In genomic region chr19:13262450-13262849, GRCh38 we compare ENCODE assay signal across 8 cellular contexts.
DNase-seq lines count a peak whose midpoint lies in the region; ATAC-seq, FAIRE-seq and TF ChIP-seq lines count a peak whose summit lies in the region.

No MANE protein-coding gene starts in this region.

- DNase-seq in stimulated activated naive CD8-positive, alpha-beta T cell treated with anti-CD3 and anti-CD28 coated beads, Interleukin-15, Interleukin-2, amounts not matched to agents 100 U/mL and 50 U/mL, for 24 hours = no peak
- DNase-seq in NCI-H1694 treated with DMSO at 0.1 percent for 48 hours (lab: John Stamatoyannopoulos, UW) (peak; percentile 50), astrocyte of the spinal cord (ENCODE audit: low read depth, low spot score) (peak; percentile 60), keratinocyte (ENCODE audit: low read depth, low spot score) (no peak), type B pancreatic cell (ENCODE audit: extremely low spot score, unreplicated experiment) (no peak), T-helper 9 cell (no peak), NCI-H128 (lab: John Stamatoyannopoulos, UW; ENCODE audit: unreplicated experiment) (no peak)

- H3K9me1 ChIP-seq in keratinocyte (ENCODE audit: control insufficient read depth, extremely low read depth, insufficient read depth, low read length) = no peaks in the 10 kb centered on the region

- no peaks in the 10 kb centered on the region for H3K36me3 ChIP-seq in keratinocyte (ENCODE audit: control insufficient read depth in 2 of 2, extremely low read depth in 1 of 2, insufficient read depth in 2 of 2, low read length in 2 of 2)

- H3K4me1 ChIP-seq in keratinocyte (ENCODE audit: control insufficient read depth, extremely low read depth, insufficient read depth, low read length) = peaks cover 13% of the 10 kb centered on the region

- H3K27me3 ChIP-seq in keratinocyte (ENCODE audit: control insufficient read depth, extremely low read depth, insufficient read depth, low read length) = peaks cover 3% of the 10 kb centered on the region

- H3K4me3 Mint-ChIP-seq in stimulated activated naive CD8-positive, alpha-beta T cell treated with anti-CD3 and anti-CD28 coated beads, Interleukin-15, Interleukin-2, amounts not matched to agents 100 ng/mL and 50 ng/mL, for 24 hours = no peak overlapping the region
- no peak overlapping the region for H3K4me3 Mint-ChIP-seq in type B pancreatic cell

- in situ Hi-C loops in astrocyte of the spinal cord (cut with HindIII; ENCODE audit: low sequenced_read_pairs) = no loop called here

- no peak for ATAC-seq in stimulated activated naive CD8-positive, alpha-beta T cell treated with anti-CD3 and anti-CD28 coated beads, Interleukin-15, Interleukin-2, amounts not matched to agents 100 U/mL and 50 U/mL, for 24 hours

- peaks cover 23% of the 10 kb centered on the region for H3K4me1 Mint-ChIP-seq in stimulated activated naive CD8-positive, alpha-beta T cell treated with anti-CD3 and anti-CD28 coated beads, Interleukin-15, Interleukin-2, amounts not matched to agents 100 ng/mL and 50 ng/mL, for 24 hours (ENCODE audit: low read depth)
- H3K4me1 Mint-ChIP-seq in type B pancreatic cell (ENCODE audit: unreplicated experiment) = no peaks in the 10 kb centered on the region

- no peaks in the 10 kb centered on the region for H3K36me3 Mint-ChIP-seq in stimulated activated naive CD8-positive, alpha-beta T cell treated with anti-CD3 and anti-CD28 coated beads, Interleukin-15, Interleukin-2, amounts not matched to agents 100 ng/mL and 50 ng/mL, for 24 hours (ENCODE audit: low read depth)
- no peaks in the 10 kb centered on the region for H3K36me3 Mint-ChIP-seq in type B pancreatic cell

- H3K27me3 Mint-ChIP-seq in stimulated activated naive CD8-positive, alpha-beta T cell treated with anti-CD3 and anti-CD28 coated beads, Interleukin-15, Interleukin-2, amounts not matched to agents 100 ng/mL and 50 ng/mL, for 24 hours = peaks cover 8% of the 10 kb centered on the region
- H3K27me3 Mint-ChIP-seq in type B pancreatic cell = peaks cover 13% of the 10 kb centered on the region

- no peaks in the 10 kb centered on the region for H3K9me3 Mint-ChIP-seq in stimulated activated naive CD8-positive, alpha-beta T cell treated with anti-CD3 and anti-CD28 coated beads, Interleukin-15, Interleukin-2, amounts not matched to agents 100 ng/mL and 50 ng/mL, for 24 hours
- peaks cover 6% of the 10 kb centered on the region for H3K9me3 Mint-ChIP-seq in type B pancreatic cell

- H3K27ac ChIP-seq in keratinocyte (ENCODE audit: control insufficient read depth, insufficient read depth, low read length) = no peak overlapping the region

- dilution Hi-C loops in keratinocyte (cut with MboI; ENCODE audit: extremely low pct_ligation_motif_present, low sequenced_read_pairs) = no loop called here

- H3K9ac ChIP-seq in keratinocyte (ENCODE audit: control insufficient read depth, extremely low read depth, insufficient read depth, low read length) = no peak overlapping the region

- H3K27ac Mint-ChIP-seq in stimulated activated naive CD8-positive, alpha-beta T cell treated with anti-CD3 and anti-CD28 coated beads, Interleukin-15, Interleukin-2, amounts not matched to agents 100 ng/mL and 50 ng/mL, for 24 hours = peak overlapping the region; percentile 49
- peak overlapping the region; percentile 43 for H3K27ac Mint-ChIP-seq in type B pancreatic cell

- no peak overlapping the region for H3K4me2 ChIP-seq in keratinocyte (ENCODE audit: control insufficient read depth, extremely low read depth, insufficient read depth, low read depth, low read length)

- H3K4me3 ChIP-seq in astrocyte of the spinal cord (ENCODE audit: low read depth, low read length) (no peak overlapping the region), keratinocyte (ENCODE audit: control insufficient read depth in 2 of 3, extremely low read depth in 1 of 3, insufficient read depth in 2 of 3, low read depth in 1 of 3, low read length in 3 of 3) (no peak overlapping the region)

- FAIRE-seq in keratinocyte (lab: Jason Lieb, UNC) = peak; percentile 13

- H2AFZ ChIP-seq in keratinocyte (ENCODE audit: control insufficient read depth, low read length) = no peak overlapping the region

- peak; percentile 43 for TF ChIP-seq CTCF in astrocyte of the spinal cord (IDR thresholded peaks at IDR 0.05; ENCODE audit: low read depth, low read length)
- TF ChIP-seq CTCF in keratinocyte (optimal IDR thresholded peaks at IDR 0.05 in 1 of 3, IDR thresholded peaks at IDR 0.05 in 1 of 3, conservative IDR thresholded peaks at IDR 0.05 in 1 of 3; ENCODE audit: extremely low read depth in 1 of 3, insufficient read depth in 2 of 3, low read length in 3 of 3) = peak in 2 of 3 experiments; percentile 46 to 50
- peak; percentile 77 for TF ChIP-seq CTCF in type B pancreatic cell (conservative IDR thresholded peaks at IDR 0.05)

- no peaks in the 10 kb centered on the region for H4K20me1 ChIP-seq in keratinocyte (ENCODE audit: control insufficient read depth, extremely low read depth, insufficient read depth, low read length)

- no peaks in the 10 kb centered on the region for H3K79me2 ChIP-seq in keratinocyte (ENCODE audit: control insufficient read depth, insufficient read depth, low read length)

- H3K9me3 ChIP-seq in keratinocyte (ENCODE audit: control insufficient read depth, low read depth, low read length) = no peaks in the 10 kb centered on the region

Comparison
In these comparisons a context has a peak if more than half of its experiments do, and no peak if none do; other contexts are left out.
1. DNase-seq: peak in NCI-H1694 treated with DMSO at 0.1 percent for 48 hours (single experiment) and astrocyte of the spinal cord (single experiment); none in stimulated activated naive CD8-positive, alpha-beta T cell treated with anti-CD3 and anti-CD28 coated beads, Interleukin-15, Interleukin-2, amounts not matched to agents 100 U/mL and 50 U/mL, for 24 hours (single experiment), keratinocyte (single experiment), type B pancreatic cell (single experiment), T-helper 9 cell (single experiment) and NCI-H128 (single experiment).
2. Peak in every context shown above with its lines, with median percentiles within 50 percentile points of each other: CTCF ChIP-seq.